2 cellular contexts compared by ENCODE assay signal in genomic region chr2:26642437-26642836, GRCh38.
TF ChIP-seq lines count a peak whose summit lies in the region.

No MANE protein-coding gene starts in this region.

TF ChIP-seq in H1, 55 proteins besides CTCF, POLR2A, EP300 and RAD21:
- TF ChIP-seq ATF3 (IDR thresholded peaks at IDR 0.05; ENCODE audit: insufficient read depth, low read depth, low read length) (no peak), CHD1 (IDR thresholded peaks at IDR 0.05; ENCODE audit: low read depth, low read length) (no peak), YY1 (IDR thresholded peaks at IDR 0.05; ENCODE audit: low read depth, low read length) (no peak), SP4 (IDR thresholded peaks at IDR 0.05; ENCODE audit: low read length) (no peak), HDAC2 (IDR thresholded peaks at IDR 0.05; ENCODE audit: borderline replicate concordance in 1 of 2, low read depth in 2 of 2, low read length in 2 of 2) (no peak), PHF8 (conservative IDR thresholded peaks at IDR 0.05; ENCODE audit: low read depth, low read length) (no peak), POLR2AphosphoS5 (IDR thresholded peaks at IDR 0.05; ENCODE audit: low read depth, low read length) (no peak), KDM4A (IDR thresholded peaks at IDR 0.05; ENCODE audit: low read depth, low read length, severe bottlenecking) (no peak), CHD7 (IDR thresholded peaks at IDR 0.05; ENCODE audit: insufficient replicate concordance, low read length) (no peak), CTBP2 (IDR thresholded peaks at IDR 0.05; ENCODE audit: borderline replicate concordance, insufficient read depth, insufficient read length, low read length) (no peak), SIX5 (IDR thresholded peaks at IDR 0.05; ENCODE audit: low read depth, low read length) (no peak), USF2 (IDR thresholded peaks at IDR 0.05; ENCODE audit: low read length) (no peak), SUZ12 (IDR thresholded peaks at IDR 0.05; ENCODE audit: low read length) (no peak)

TF ChIP-seq in WTC11, 78 proteins besides CTCF, POLR2A, EP300 and RAD21:
- no peak for TF ChIP-seq ERG (CRISPR knock-in tag; IDR thresholded peaks at IDR 0.05)
- no peak for TF ChIP-seq CREM (CRISPR knock-in tag; IDR thresholded peaks at IDR 0.05)
- no peak for TF ChIP-seq MLX (CRISPR knock-in tag; IDR thresholded peaks at IDR 0.05)
- no peak for TF ChIP-seq GTF2I (CRISPR knock-in tag; conservative IDR thresholded peaks at IDR 0.05)
- no peak for TF ChIP-seq ZNF512 (CRISPR knock-in tag; IDR thresholded peaks at IDR 0.05; ENCODE audit: borderline replicate concordance)
- TF ChIP-seq HMGA2 (CRISPR knock-in tag; IDR thresholded peaks at IDR 0.05), result no peak
- no peak for TF ChIP-seq SOX15 (CRISPR knock-in tag; IDR thresholded peaks at IDR 0.05)
- TF ChIP-seq ZSCAN18 (CRISPR knock-in tag; IDR thresholded peaks at IDR 0.05), result no peak
- no peak for TF ChIP-seq NR3C1 (CRISPR knock-in tag; conservative IDR thresholded peaks at IDR 0.05; ENCODE audit: low read depth)
- no peak for TF ChIP-seq CREB1 (CRISPR knock-in tag; IDR thresholded peaks at IDR 0.05)
- no peak for TF ChIP-seq ZNF671 (CRISPR knock-in tag; IDR thresholded peaks at IDR 0.05)
- TF ChIP-seq RORB (CRISPR knock-in tag; IDR thresholded peaks at IDR 0.05), result no peak
